8 cellular contexts compared by ENCODE assay signal in genomic region chr1:241640149-241640866, GRCh38. TPM values are rescaled to one million over a fixed set of nuclear protein-coding genes. Genes with fewer than 3 reads are reported as not detected.
DNase-seq lines count a peak whose midpoint lies in the region; ATAC-seq and TF ChIP-seq lines count a peak whose summit lies in the region.

TSS of gene CHML (minus strand) at chr1:241640369. CDS start at chr1:241635766, 4,603 bp downstream.
TSS of gene OPN3 (minus strand) at chr1:241640369. CDS start at chr1:241640254, 115 bp downstream.

- H3K9me3 ChIP-seq in OCI-LY7 (ENCODE audit: low read length) (no peaks in the 10 kb centered on the region), mucosa of stomach (ENCODE audit: control insufficient read depth, low read length) (no peaks in the 10 kb centered on the region)

- H3K9me2 ChIP-seq in OCI-LY7 (ENCODE audit: insufficient read depth, low read length) = no peaks in the 10 kb centered on the region

- H3K4me1 ChIP-seq in OCI-LY7 (ENCODE audit: insufficient read depth, low read length, poor library complexity, severe bottlenecking) (peaks cover 35% of the 10 kb centered on the region), mucosa of stomach (ENCODE audit: control insufficient read depth, insufficient read depth, low read length) (peaks cover 19% of the 10 kb centered on the region)

- peak; percentile 76 for TF ChIP-seq POLR2A in erythroblast (IDR thresholded peaks at IDR 0.05; ENCODE audit: low read length)

- H3K27me3 ChIP-seq in mucosa of stomach (ENCODE audit: control insufficient read depth, insufficient read depth, low read length) = no peaks in the 10 kb centered on the region

- H3K9ac ChIP-seq in mucosa of stomach (ENCODE audit: low read length) = peak within 1 kb of the TSS; percentile 83

- H3K36me3 ChIP-seq in OCI-LY7 (ENCODE audit: insufficient read depth, low read length) (peaks cover 4% of the 10 kb centered on the region), mucosa of stomach (ENCODE audit: control insufficient read depth, insufficient read depth, low read length) (no peaks in the 10 kb centered on the region)

- no peaks in the 10 kb centered on the region for H4K20me1 ChIP-seq in OCI-LY7 (ENCODE audit: insufficient read depth, low read length)

- peak within 1 kb of the TSS; percentile 21 for H3K27ac ChIP-seq in OCI-LY7 (ENCODE audit: low read depth, low read length, poor library complexity, severe bottlenecking)

- H3K79me2 ChIP-seq in OCI-LY7 (ENCODE audit: insufficient read depth, low read depth, low read length) = peaks cover 16% of the 10 kb centered on the region; the same call in 1 of the 2 replicates

- no TSS peak for BruUV-seq in OCI-LY7 (replicated peaks; lab: Mats Ljungman, UMichigan)

- peak within 1 kb of the TSS; percentile 93 for H3K4me2 ChIP-seq in OCI-LY7 (ENCODE audit: low read length)

- DNase-seq in DMS 273 (lab: John Stamatoyannopoulos, UW; ENCODE audit: unreplicated experiment) = peak; percentile 97
- DNase-seq in HuH-7.5 (ENCODE audit: low spot score) = peak; percentile 78
- peak; percentile 89 for DNase-seq in OCI-LY7 (ENCODE audit: low spot score)
- peak; percentile 95 for DNase-seq in activated T-cell treated with anti-CD3 and anti-CD28 coated beads for 48 hours (ENCODE audit: low read depth)
- peak; percentile 93 to 96 for DNase-seq in erythroblast (lab: John Stamatoyannopoulos, UW)
- peak; percentile 95 for DNase-seq in stimulated activated CD8-positive, alpha-beta memory T cell treated with anti-CD3 and anti-CD28 coated beads, Interleukin-4, amount 100 ng/mL, for 48 hours

- intact Hi-C loops in OCI-LY7 (cut with micrococcal nuclease; ENCODE audit: unreplicated experiment) = loop anchor here (2.0 kb wide), 1 partner anchor 208 kb away; the partner anchor contains the start of gene EXO1

- peak within 1 kb of the TSS; percentile 98 for H3K4me3 ChIP-seq in OCI-LY7 (ENCODE audit: low read depth, low read length, poor library complexity, severe bottlenecking)
- peak within 1 kb of the TSS; percentile 71 for H3K4me3 ChIP-seq in mucosa of stomach (ENCODE audit: low read length)

- CTCF ChIA-PET in OCI-LY7 (lab: Charles Lee; ENCODE audit: unreplicated experiment) = no interaction called here

- peak; percentile 88 for ATAC-seq in GM21526 (IDR thresholded peaks at IDR 0.05; ENCODE audit: low FRiP score, unreplicated experiment)

- peak within 1 kb of the TSS; percentile 85 for H2AFZ ChIP-seq in OCI-LY7 (ENCODE audit: low read length)

- POLR2A ChIA-PET in OCI-LY7 (lab: Charles Lee) = interaction anchor here (0.5 to 1.9 kb wide), 12 partner anchors 11 to 207 kb away, joined by 3 to 6 read pairs (median 4); partner anchors contain the start of gene KMO

- no peak for TF ChIP-seq CTCF in OCI-LY7 (conservative IDR thresholded peaks at IDR 0.05; ENCODE audit: low read length)

RNA-seq across cellular contexts. Expression of gene CHML, which starts in this region (rescaled TPM):
- 19.2 and 22.6 TPM in 2 replicates for total RNA-seq in OCI-LY7 (2014; rRNA removed; shearing (Covaris generic))
- 10.7 and 10.8 TPM in 2 replicates for total RNA-seq in OCI-LY7 (2022)

RNA-seq across cellular contexts. Expression of gene OPN3, which starts in this region (rescaled TPM):
- 18.9 and 19.8 TPM in 2 replicates for total RNA-seq in OCI-LY7 (2014; rRNA removed; shearing (Covaris generic))
- total RNA-seq in OCI-LY7 (2022) = 10.7 and 14.3 TPM in 2 replicates

Comparison
In these comparisons a context has a peak if more than half of its experiments do, and no peak if none do; other contexts are left out.
1. Peak in every context shown above with its lines: DNase-seq, ATAC-seq, H3K4me3 ChIP-seq and H3K27ac ChIP-seq.